Comparison of ENCODE assay signal across 13 cellular contexts in the genomic region with DNA sequence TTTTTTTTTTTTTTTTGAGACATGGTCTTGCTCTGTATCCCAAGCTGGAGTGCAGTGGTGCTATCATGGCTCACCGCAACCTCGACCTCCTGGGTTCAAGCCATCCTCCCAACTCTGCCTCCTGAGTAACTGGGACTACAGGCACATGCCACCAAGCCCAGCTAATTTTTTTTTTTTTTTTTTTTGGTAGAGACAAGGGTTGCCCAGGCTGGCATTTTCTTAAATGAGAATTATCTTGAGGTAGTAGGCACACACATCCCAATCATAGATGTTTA.
DNase-seq lines count a peak whose midpoint lies in the region; ATAC-seq and TF ChIP-seq lines count a peak whose summit lies in the region.
"Had no signal": no experiment of that assay in that cellular context is flagged by ENCODE, and none has a peak within 500 bp of the region (broad histone marks: within the 10 kb centered on the region; RNA-seq: fewer than 3 reads in every experiment).

No MANE protein-coding gene starts in this region.

- no peak for TF ChIP-seq POLR2A in thyroid gland (IDR thresholded peaks at IDR 0.05)

- no peaks in the 10 kb centered on the region for H3K9me3 ChIP-seq in CD4-positive, alpha-beta memory T cell (ENCODE audit: control insufficient read depth in 1 of 2, low read length in 2 of 2)
- H3K9me3 ChIP-seq in OCI-LY1 (ENCODE audit: low read length) = no peaks in the 10 kb centered on the region
- no peaks in the 10 kb centered on the region for H3K9me3 ChIP-seq in thyroid gland
- H3K9me3 ChIP-seq: sigmoid colon had no signal

- ATAC-seq in GM18907 (IDR thresholded peaks at IDR 0.05; ENCODE audit: unreplicated experiment) (peak; percentile 5), memory B cell (ENCODE audit: low read depth) (peak; percentile 1)

- TF ChIP-seq CTCF in OCI-LY1 (IDR thresholded peaks at IDR 0.05; ENCODE audit: low read length) (no peak), thyroid gland (IDR thresholded peaks at IDR 0.05) (no peak)

- H3K4me1 ChIP-seq in CD4-positive, alpha-beta memory T cell (ENCODE audit: insufficient read depth, low read length) = peaks cover 85% of the 10 kb centered on the region
- H3K4me1 ChIP-seq in OCI-LY1 (ENCODE audit: insufficient read depth, low read length, severe bottlenecking) (peaks cover 69% of the 10 kb centered on the region), thyroid gland (peaks cover 0 to 9% of the 10 kb centered on the region in 2 donors)
- H3K4me1 ChIP-seq: sigmoid colon had no signal

- H3K4me1 Mint-ChIP-seq in CD4-positive, alpha-beta memory T cell = peaks cover 59 to 95% (median 79%) of the 10 kb centered on the region in 4 donors
- peaks cover 66% of the 10 kb centered on the region for H3K4me1 Mint-ChIP-seq in memory B cell

- no peaks in the 10 kb centered on the region for H3K79me2 ChIP-seq in OCI-LY1 (ENCODE audit: insufficient read depth, low read length)

- H3K27me3 ChIP-seq in CD4-positive, alpha-beta memory T cell (ENCODE audit: insufficient read depth, low read length) = no peaks in the 10 kb centered on the region
- H3K27me3 ChIP-seq in OCI-LY1 (ENCODE audit: insufficient read depth, low read length) (no peaks in the 10 kb centered on the region), thyroid gland (no peaks in the 10 kb centered on the region)
- H3K27me3 ChIP-seq: sigmoid colon had no signal

- H4K20me1 ChIP-seq in OCI-LY1 (ENCODE audit: insufficient read depth, low read length) = no peaks in the 10 kb centered on the region

- H3K4me3 ChIP-seq in CD4-positive, alpha-beta memory T cell (ENCODE audit: low read length in 2 of 2) = no peak overlapping the region
- no peak overlapping the region for H3K4me3 ChIP-seq in OCI-LY1 (ENCODE audit: low read depth, low read length, poor library complexity, severe bottlenecking)
- no peak overlapping the region for H3K4me3 ChIP-seq in thyroid gland (replicated peaks in 1 of 3)
- H3K4me3 ChIP-seq: sigmoid colon had no signal

- peak overlapping the region; percentile 48; the same call in 1 of the 2 replicates for H3K4me2 ChIP-seq in OCI-LY1 (ENCODE audit: low read length)

- peaks cover 8% of the 10 kb centered on the region; the same call in 1 of the 2 replicates for H3F3A ChIP-seq in OCI-LY1 (ENCODE audit: insufficient read depth, low read length)

- DNase-seq in CD4-positive, alpha-beta memory T cell = no peak
- DNase-seq in memory B cell (ENCODE audit: low spot score in 2 of 2) (peak in 1 of 2 donors; percentile 26), T-helper 9 cell (no peak), thyroid gland (no peak), dermis blood vessel endothelial cell (no peak)
- no peak for DNase-seq in stimulated activated CD4-positive, alpha-beta T cell treated with anti-CD3 and anti-CD28 coated beads, Interleukin-4, amount 100 ng/mL, for 1 hour
- DNase-seq: left cardiac atrium; Right ventricle myocardium superior; stimulated activated CD4-positive, alpha-beta T cell treated with anti-CD3 and anti-CD28 coated beads, Interleukin-4, amount 100 ng/mL, for 4 hours had no signal

- POLR2A ChIA-PET in CD4-positive, alpha-beta memory T cell (lab: Charles Lee; ENCODE audit: partially characterized antibody) = interaction anchor here (0.8 to 14.0 kb wide), 14 partner anchors 9 to 110 kb away, joined by 3 to 361 read pairs (median 9); a partner anchor contains a TSS

- CTCF ChIA-PET in CD4-positive, alpha-beta memory T cell (lab: Charles Lee; ENCODE audit: partially characterized antibody) = interaction anchor here (0.8 to 10.7 kb wide), 9 partner anchors 10 to 106 kb away, joined by 3 to 67 read pairs (median 4); no protein-coding TSS in a partner anchor

- H3K9ac ChIP-seq in OCI-LY1 (ENCODE audit: low read length) = no peak overlapping the region

- intact Hi-C loops in CD4-positive, alpha-beta memory T cell (cut with micrococcal nuclease) = no loop called here
- intact Hi-C loops in thyroid gland (cut with DNase I) = no loop called here

- H3K9me3 Mint-ChIP-seq in CD4-positive, alpha-beta memory T cell = peaks cover 0 to 4% (median 0%) of the 10 kb centered on the region in 8 donors
- no peaks in the 10 kb centered on the region for H3K9me3 Mint-ChIP-seq in memory B cell
- H3K9me3 Mint-ChIP-seq: type B pancreatic cell had no signal

- no peaks in the 10 kb centered on the region for H3K27me3 Mint-ChIP-seq in CD4-positive, alpha-beta memory T cell
- H3K27me3 Mint-ChIP-seq in memory B cell = no peaks in the 10 kb centered on the region
- H3K27me3 Mint-ChIP-seq: type B pancreatic cell had no signal

- peaks cover 49 to 61% of the 10 kb centered on the region in 2 donors for H3K36me3 Mint-ChIP-seq in CD4-positive, alpha-beta memory T cell
- H3K36me3 Mint-ChIP-seq in memory B cell = peaks cover 13% of the 10 kb centered on the region

- H3K27ac ChIP-seq in CD4-positive, alpha-beta memory T cell (ENCODE audit: low read depth, low read length) = peak overlapping the region; percentile 29
- H3K27ac ChIP-seq in OCI-LY1 (ENCODE audit: low read depth, low read length, poor library complexity, severe bottlenecking) (peak overlapping the region; percentile 88), thyroid gland (no peak overlapping the region)
- H3K27ac ChIP-seq: sigmoid colon had no signal

- peak overlapping the region; percentile 96 to 100 (median 98) for H3K27ac Mint-ChIP-seq in CD4-positive, alpha-beta memory T cell
- peak overlapping the region; percentile 100 for H3K27ac Mint-ChIP-seq in memory B cell
- H3K27ac Mint-ChIP-seq: type B pancreatic cell had no signal

- H3K4me3 Mint-ChIP-seq in CD4-positive, alpha-beta memory T cell = peak overlapping the region in 7 of 8 donors; percentile 16 to 77 (median 64)
- peak overlapping the region; percentile 82 for H3K4me3 Mint-ChIP-seq in memory B cell
- H3K4me3 Mint-ChIP-seq: type B pancreatic cell had no signal

- WGBS in thyroid gland, 2 donors = 93 to 94% methylated on average over 2 of the region's 2 CpGs

- no peaks in the 10 kb centered on the region for H3K9me2 ChIP-seq in OCI-LY1 (ENCODE audit: low read depth, low read length)

- H3K36me3 ChIP-seq in CD4-positive, alpha-beta memory T cell (ENCODE audit: insufficient read depth, low read length) = no peaks in the 10 kb centered on the region
- H3K36me3 ChIP-seq in OCI-LY1 (ENCODE audit: insufficient read depth, low read length) (peaks cover 75% of the 10 kb centered on the region), thyroid gland (peaks cover 0 to 5% of the 10 kb centered on the region in 2 donors)

- no peak overlapping the region for H2AFZ ChIP-seq in OCI-LY1 (ENCODE audit: low read length)

Comparison
In these comparisons a context has a peak if more than half of its experiments do, and no peak if none do; other contexts are left out.
1. H3K27ac ChIP-seq: peak in CD4-positive, alpha-beta memory T cell (single experiment) and OCI-LY1 (single experiment); none in thyroid gland (0 of 3).